9 cellular contexts compared by ENCODE assay signal in genomic region chr2:184057910-184058309, GRCh38.
"Had no signal": no experiment of that assay in that cellular context is flagged by ENCODE, and none has a peak within 500 bp of the region (broad histone marks: within the 10 kb centered on the region; RNA-seq: fewer than 3 reads in every experiment).

No MANE protein-coding gene starts in this region.

- H3K27ac Mint-ChIP-seq: H9 had no signal

- H3K4me3 ChIP-seq: GM23248 had no signal

- H3K4me1 Mint-ChIP-seq: H9 had no signal

- H3K27ac ChIP-seq: GM23248, KMS-11 had no signal

- H3K4me2 ChIP-seq: KMS-11 had no signal

- H3K9ac ChIP-seq: GM23248, KMS-11 had no signal

- H2AFZ ChIP-seq: GM23248 had no signal

- H3K4me3 Mint-ChIP-seq: H9 had no signal

- FAIRE-seq: H54, HTR-8/SVneo had no signal

- DNase-seq: GM23248, GOT3, H9, HCEC 1CT, Karpas-422, KBM-7 had no signal
